ENCODE assay signal across 22 cellular contexts in genomic region chr6:97406633-97407032, GRCh38.
"Had no signal": no experiment of that assay in that cellular context is flagged by ENCODE, and none has a peak within 500 bp of the region (broad histone marks: within the 10 kb centered on the region; RNA-seq: fewer than 3 reads in every experiment).

No MANE protein-coding gene starts in this region.

- DNase-seq: colonic mucosa; effector CD8-positive, alpha-beta T cell; erythroblast; hypothalamus; left ventricle myocardium superior; lower lobe of right lung; naive thymus-derived CD8-positive, alpha-beta T cell; nephron progenitor cell; nucleus accumbens; posterior cingulate gyrus; psoas muscle; right cardiac atrium; spleen; stimulated activated CD4-positive, alpha-beta T cell treated with anti-CD3 and anti-CD28 coated beads, Interleukin-4, amount 100 ng/mL, for 4 hours; stimulated activated naive CD8-positive, alpha-beta T cell treated with anti-CD3 and anti-CD28 coated beads, Interleukin-15, Interleukin-2, amounts not matched to agents 100 U/mL and 50 U/mL, for 24 hours; transverse colon; upper lobe of right lung; uterus had no signal

- H3K36me3 ChIP-seq: colonic mucosa, lower lobe of right lung, spleen, thoracic aorta, transverse colon, upper lobe of right lung, uterus had no signal

- ATAC-seq: left ventricle myocardium superior; lower lobe of right lung; naive thymus-derived CD8-positive, alpha-beta T cell; psoas muscle; right cardiac atrium; stimulated activated memory B cell treated with anti-CD40 and anti-IgM and Interleukin-4, amounts not matched to agents 10 μg/mL and 1 μg/mL and 100 μg/mL, for 72 hours; stimulated activated naive CD8-positive, alpha-beta T cell treated with anti-CD3 and anti-CD28 coated beads, Interleukin-15, Interleukin-2, amounts not matched to agents 100 U/mL and 50 U/mL, for 24 hours; upper lobe of right lung had no signal

- H3K4me3 ChIP-seq: colonic mucosa, lower lobe of right lung, psoas muscle, skin epidermis, spleen, thoracic aorta, transverse colon, upper lobe of right lung, uterus had no signal

- H3K27me3 ChIP-seq: colonic mucosa, spleen, transverse colon, upper lobe of right lung, uterus had no signal

- H3K9me3 ChIP-seq: colonic mucosa, lower lobe of right lung, psoas muscle, thoracic aorta, upper lobe of right lung, uterus had no signal

- H3K4me1 ChIP-seq: colonic mucosa, lower lobe of right lung, psoas muscle, spleen, transverse colon, upper lobe of right lung, uterus had no signal

- H3K27ac ChIP-seq: colonic mucosa, lower lobe of right lung, psoas muscle, skin epidermis, spleen, thoracic aorta, transverse colon, upper lobe of right lung, uterus had no signal

- FAIRE-seq: keratinocyte had no signal
